Comparison of ENCODE assay signal across 19 cellular contexts in the genomic region with DNA sequence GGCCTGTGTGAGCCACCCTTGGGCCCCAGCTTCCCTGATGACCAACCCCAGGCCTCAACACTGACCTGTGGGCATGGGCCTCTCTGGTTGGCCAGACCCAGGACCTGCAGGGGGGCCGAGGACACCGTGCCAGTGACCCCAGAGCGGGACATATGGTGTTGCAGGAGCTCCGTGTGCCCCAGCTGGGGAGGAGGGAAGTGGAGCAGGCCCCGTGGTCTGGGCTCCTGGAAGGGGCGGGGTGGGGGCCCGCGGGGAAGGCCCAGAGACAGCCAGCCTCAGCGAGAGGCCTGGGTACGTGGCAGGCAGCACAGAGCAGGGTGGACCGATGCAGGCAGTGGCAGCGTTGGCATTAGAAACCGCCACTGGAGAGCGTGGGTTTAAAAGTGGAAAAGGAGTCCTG. TPM values are rescaled to one million over a fixed set of nuclear protein-coding genes. Genes with fewer than 3 reads are reported as not detected.
DNase-seq lines count a peak whose midpoint lies in the region; ATAC-seq and TF ChIP-seq lines count a peak whose summit lies in the region.
"Had no signal": no experiment of that assay in that cellular context is flagged by ENCODE, and none has a peak within 500 bp of the region (broad histone marks: within the 10 kb centered on the region; RNA-seq: fewer than 3 reads in every experiment).

No MANE protein-coding gene starts in this region.

- peak overlapping the region in 4 of 11 experiments; percentile 48 to 82 (median 68); a peak in 6 of 22 replicates for H3K27ac ChIP-seq in BLaER1 treated with 17β-estradiol and CSF1 and Interleukin-3, amounts not matched to agents 10 nM and 100 nM
- H3K27ac ChIP-seq in HCT116 (ENCODE audit: low read depth, low read length) (no peak overlapping the region), neuronal stem cell (replicated peaks; ENCODE audit: low read length) (no peak overlapping the region)

- H3K4me3 ChIP-seq in BLaER1 treated with 17β-estradiol and CSF1 and Interleukin-3, amounts not matched to agents 10 nM and 100 nM: peak overlapping the region in 1 of 10 experiments; percentile 38; a peak in 1 of 20 replicates
- no peak overlapping the region for H3K4me3 ChIP-seq in HCT116 (replicated peaks in 1 of 2; ENCODE audit: low read depth in 1 of 2, low read length in 2 of 2)
- H3K4me3 ChIP-seq in neuronal stem cell (ENCODE audit: low read length in 2 of 2): no peak overlapping the region
- H3K4me3 ChIP-seq: GM23338, HAP-1 had no signal

- H3K4me1 ChIP-seq in BLaER1 treated with 17β-estradiol and CSF1 and Interleukin-3, amounts not matched to agents 10 nM and 100 nM: peaks cover 64 to 93% (median 72%) of the 10 kb centered on the region in 10 experiments
- no peaks in the 10 kb centered on the region for H3K4me1 ChIP-seq in HCT116 (ENCODE audit: control insufficient read depth in 1 of 2, insufficient read depth in 2 of 2, low read length in 2 of 2)
- peaks cover 0 to 10% of the 10 kb centered on the region in 2 donors for H3K4me1 ChIP-seq in neuronal stem cell (ENCODE audit: control insufficient read depth in 2 of 2, insufficient read depth in 1 of 2, low read depth in 1 of 2, low read length in 2 of 2)
- H3K4me1 ChIP-seq: HAP-1 had no signal

- no TSS peak for BruUV-seq in HCT116 (replicated peaks; lab: Mats Ljungman, UMichigan)

- H4K20me1 ChIP-seq in BLaER1 treated with 17β-estradiol and CSF1 and Interleukin-3, amounts not matched to agents 10 nM and 100 nM: peaks cover 8 to 100% (median 60%) of the 10 kb centered on the region in 11 experiments; a peak in 21 of 22 replicates
- H4K20me1 ChIP-seq in HCT116 (ENCODE audit: insufficient read depth): no peaks in the 10 kb centered on the region

- ATAC-seq in HCT116 (0 out of 2 replicates have a peak, but pooled peaks have one; percentile 7), omental fat pad (ENCODE audit: low FRiP score) (no peak), GM21360 (IDR thresholded peaks at IDR 0.05; ENCODE audit: unreplicated experiment) (no peak)

- no peak for TF ChIP-seq CTCF in HCT116 (IDR thresholded peaks at IDR 0.05 in 2 of 3, conservative IDR thresholded peaks at IDR 0.05 in 1 of 3; ENCODE audit: borderline replicate concordance in 1 of 3, insufficient read depth in 1 of 3, low read depth in 2 of 3, low read length in 2 of 3)
- TF ChIP-seq CTCF in omental fat pad (IDR thresholded peaks at IDR 0.05): no peak

- H3K4ac ChIP-seq in neuronal stem cell (ENCODE audit: low read length): no peak overlapping the region

- no peak overlapping the region for H4K8ac ChIP-seq in neuronal stem cell (ENCODE audit: low read depth, low read length)

- peaks cover 0 to 42% (median 0%) of the 10 kb centered on the region in 11 experiments; a peak in 8 of 22 replicates for H3K27me3 ChIP-seq in BLaER1 treated with 17β-estradiol and CSF1 and Interleukin-3, amounts not matched to agents 10 nM and 100 nM
- H3K27me3 ChIP-seq in HCT116 (ENCODE audit: insufficient read depth, low read length) (no peaks in the 10 kb centered on the region), neuronal stem cell (ENCODE audit: control insufficient read depth in 3 of 3, insufficient read depth in 3 of 3, low read depth in 1 of 3, low read length in 3 of 3) (no peaks in the 10 kb centered on the region)

- no peak overlapping the region for H3K14ac ChIP-seq in neuronal stem cell (ENCODE audit: low read length)

- CTCF ChIA-PET in HCT116 (lab: Charles Lee): no interaction called here

- RAD21 ChIA-PET in HCT116 (lab: Charles Lee; ENCODE audit: low non-redundant PET in 1 of 2, low total read pairs in 2 of 2, uncharacterized antibody in 2 of 2, unreplicated experiment in 2 of 2): no interaction called here

- H3K79me1 ChIP-seq in neuronal stem cell (ENCODE audit: low read depth, low read length): peaks cover 2% of the 10 kb centered on the region

- H3K9me2 ChIP-seq in HCT116 (ENCODE audit: insufficient read depth): no peaks in the 10 kb centered on the region

- peak overlapping the region; percentile 5 for H2BK5ac ChIP-seq in neuronal stem cell (ENCODE audit: low read length)

- H3K9me3 ChIP-seq in BLaER1 treated with 17β-estradiol and CSF1 and Interleukin-3, amounts not matched to agents 10 nM and 100 nM (replicated peaks in 1 of 11): peaks cover 0 to 18% (median 15%) of the 10 kb centered on the region in 11 experiments; a peak in 14 of 22 replicates
- H3K9me3 ChIP-seq in HCT116 (ENCODE audit: control insufficient read depth in 1 of 2, insufficient read depth in 1 of 2, low read depth in 1 of 2, low read length in 2 of 2) (no peaks in the 10 kb centered on the region), neuronal stem cell (replicated peaks in 1 of 2; ENCODE audit: control insufficient read depth in 2 of 2, insufficient read depth in 1 of 2, low read depth in 1 of 2, low read length in 2 of 2) (peaks cover 6 to 8% of the 10 kb centered on the region in 2 donors)
- H3K9me3 ChIP-seq: HAP-1 had no signal

- H2AFZ ChIP-seq in HCT116 (ENCODE audit: low read depth, low read length, poor library complexity, severe bottlenecking) (no peak overlapping the region), neuronal stem cell (ENCODE audit: low read length) (no peak overlapping the region)
- H2AFZ ChIP-seq: GM23338 had no signal

- H3K9ac ChIP-seq in BLaER1 treated with 17β-estradiol and CSF1 and Interleukin-3, amounts not matched to agents 10 nM and 100 nM: peak overlapping the region in 4 of 11 experiments; percentile 53 to 69 (median 65); a peak in 8 of 22 replicates
- H3K9ac ChIP-seq in HCT116 (ENCODE audit: low read length): no peak overlapping the region
- no peak overlapping the region for H3K9ac ChIP-seq in neuronal stem cell (ENCODE audit: low read depth, low read length, poor library complexity)

- H2BK12ac ChIP-seq in neuronal stem cell (ENCODE audit: low read length): no peak overlapping the region

- intact Hi-C loops in HCT116 (cut with micrococcal nuclease): no loop called here

- peak overlapping the region; percentile 25 for H3K23ac ChIP-seq in neuronal stem cell (ENCODE audit: low read depth, low read length, poor library complexity)

- H3K36me3 ChIP-seq in BLaER1 treated with 17β-estradiol and CSF1 and Interleukin-3, amounts not matched to agents 10 nM and 100 nM: peaks cover 0 to 42% (median 16%) of the 10 kb centered on the region in 11 experiments; a peak in 20 of 22 replicates
- H3K36me3 ChIP-seq in HCT116 (ENCODE audit: control insufficient read depth in 1 of 2, insufficient read depth in 2 of 2, low read length in 2 of 2) (peaks cover 5 to 6% of the 10 kb centered on the region in 2 experiments; a peak in 2 of 4 replicates), neuronal stem cell (replicated peaks in 1 of 2; ENCODE audit: control insufficient read depth in 2 of 2, insufficient read depth in 2 of 2, low read length in 2 of 2) (peaks cover 27 to 29% of the 10 kb centered on the region in 2 donors)

- DNase-seq in HCT116 (ENCODE audit: low read depth, low spot score) (no peak), cerebellar cortex (ENCODE audit: low spot score) (peak; percentile 47), neuronal stem cell (ENCODE audit: low spot score) (no peak), MV-4-11 (lab: John Stamatoyannopoulos, UW) (no peak), omental fat pad (ENCODE audit: low spot score) (no peak)
- DNase-seq: CD4-positive, alpha-beta T cell; CD8-positive, alpha-beta memory T cell; DMS 273 treated with DMSO at 0.1 percent for 48 hours; DMS79; EL; GF-D8 had no signal

- peak overlapping the region; percentile 68 to 97 (median 87); a peak in 20 of 22 replicates for H3K4me2 ChIP-seq in BLaER1 treated with 17β-estradiol and CSF1 and Interleukin-3, amounts not matched to agents 10 nM and 100 nM
- no peak overlapping the region for H3K4me2 ChIP-seq in HCT116 (ENCODE audit: low read length)
- no peak overlapping the region for H3K4me2 ChIP-seq in neuronal stem cell (ENCODE audit: insufficient read depth, low read length, poor library complexity, severe bottlenecking)
- H3K4me2 ChIP-seq: GM23338 had no signal

- no peaks in the 10 kb centered on the region for H3K79me2 ChIP-seq in HCT116 (ENCODE audit: insufficient read depth, low read length)

- POLR2A ChIA-PET in HCT116 (lab: Charles Lee): no interaction called here

- no peak overlapping the region for H2AK5ac ChIP-seq in neuronal stem cell (ENCODE audit: low read depth, low read length)

- TF ChIP-seq RAD21 in HCT116 (IDR thresholded peaks at IDR 0.05; ENCODE audit: low read depth): no peak

- H3K18ac ChIP-seq in neuronal stem cell (ENCODE audit: low read length): no peak overlapping the region

- no peak overlapping the region for H2BK15ac ChIP-seq in neuronal stem cell (ENCODE audit: low read length)

- WGBS in neuronal stem cell (ENCODE audit: extremely low coverage in 2 of 2, insufficient read length in 2 of 2, insufficient replicate concordance in 1 of 2), 2 donors: no CpG with 5 or more reads among the region's 14 CpGs

- H4K91ac ChIP-seq in neuronal stem cell (ENCODE audit: low read depth, low read length, poor library complexity): no peak overlapping the region

- H2BK120ac ChIP-seq in neuronal stem cell (ENCODE audit: low read depth, low read length): no peak overlapping the region

- no peak for TF ChIP-seq POLR2A in HCT116 (IDR thresholded peaks at IDR 0.05; ENCODE audit: borderline replicate concordance, extremely low read depth, insufficient read depth, insufficient read length)

TF ChIP-seq in HCT116, 20 proteins besides CTCF, POLR2A, EP300 and RAD21:
- TF ChIP-seq ZNF274 (IDR thresholded peaks at IDR 0.05; ENCODE audit: low read depth, low read length) (no peak), EZH2 (IDR thresholded peaks at IDR 0.05) (no peak), ELF1 (IDR thresholded peaks at IDR 0.05; ENCODE audit: borderline replicate concordance, low read depth) (no peak), YY1 (IDR thresholded peaks at IDR 0.05; ENCODE audit: extremely low read depth, insufficient replicate concordance, low read depth, low read length) (no peak), JUND (IDR thresholded peaks at IDR 0.05) (no peak), SP1 (IDR thresholded peaks at IDR 0.05; ENCODE audit: low read depth) (no peak), TCF7L2 (IDR thresholded peaks at IDR 0.05; ENCODE audit: borderline replicate concordance, extremely low read depth, insufficient read depth, insufficient read length) (no peak)

RNA-seq across cellular contexts. Expression of a gene that starts 22.2 kb away (rescaled TPM):
- total RNA-seq in HCT116 (2021; ENCODE audit: unreplicated experiment): 0.02 TPM
- polyA plus RNA-seq in HCT116 (2012): 0.21 and 0.36 TPM in 2 replicates
- not detected for polyA plus RNA-seq in neuronal stem cell (2013, experiment 1 of 2)
- not detected for polyA plus RNA-seq in neuronal stem cell (2013, experiment 2 of 2)
- not detected for total RNA-seq in omental fat pad
- total RNA-seq: A172; A673; CD4-positive, alpha-beta T cell; CD8-positive, alpha-beta memory T cell; GM23338 had no signal
- polyA plus RNA-seq: BJ; CD14-positive monocyte; CD8-positive, alpha-beta memory T cell; GM23338 had no signal

Comparison
In these comparisons a context has a peak if more than half of its experiments do, and no peak if none do; other contexts are left out.
1. H3K4me2 ChIP-seq: peak in BLaER1 treated with 17β-estradiol and CSF1 and Interleukin-3, amounts not matched to agents 10 nM and 100 nM (11 of 11); none in HCT116 (single experiment) and neuronal stem cell (single experiment).